10 cellular contexts compared by ENCODE assay signal in genomic region chr16:70526403-70526802, GRCh38. TPM values are rescaled to one million over a fixed set of nuclear protein-coding genes. Genes with fewer than 3 reads are reported as not detected.
A peak's percentile ranks its signal among the peaks of the same experiment; 100 is the strongest.
DNase-seq lines count a peak whose midpoint lies in the region; ATAC-seq and TF ChIP-seq lines count a peak whose summit lies in the region.
"Had no signal": no experiment of that assay in that cellular context is flagged by ENCODE, and none has a peak within 500 bp of the region (broad histone marks: within the 10 kb centered on the region; RNA-seq: fewer than 3 reads in every experiment).

No MANE protein-coding gene starts in this region.

- no peak overlapping the region for H2AK5ac ChIP-seq in mesendoderm (ENCODE audit: low read length)

- peaks cover 61% of the 10 kb centered on the region for H3K4me1 Mint-ChIP-seq in CD4-positive, alpha-beta T cell (ENCODE audit: low read depth)

- H3K56ac ChIP-seq in mesendoderm (ENCODE audit: low read length), result no peak overlapping the region

- H3K36me3 ChIP-seq in HEK293 (ENCODE audit: control insufficient read depth in 2 of 2, insufficient read depth in 1 of 2, low read length in 2 of 2) (peaks cover 26 to 59% of the 10 kb centered on the region in 2 experiments), mesendoderm (ENCODE audit: control insufficient read depth, insufficient read depth, low read length) (peaks cover 8% of the 10 kb centered on the region), aorta (ENCODE audit: control insufficient read depth in 1 of 2, insufficient read depth in 2 of 2, low read length in 1 of 2) (peaks cover 0 to 5% of the 10 kb centered on the region in 2 donors), gastroesophageal sphincter (peaks cover 0 to 52% of the 10 kb centered on the region in 2 donors)

- H3K18ac ChIP-seq in mesendoderm (ENCODE audit: low read length), result no peak overlapping the region

- peak overlapping the region; percentile 97 for H3K27ac Mint-ChIP-seq in CD4-positive, alpha-beta T cell
- peak overlapping the region; percentile 19 to 71 for H3K27ac Mint-ChIP-seq in activated naive CD4-positive, alpha-beta T cell treated with anti-CD3 and anti-CD28 coated beads, Interleukin-2, amount 50 U/mL, for 72 hours

- intact Hi-C loops in CD4-positive, alpha-beta T cell (cut with DNase I, micrococcal nuclease), result loop anchor here (10.0 kb wide), 4 partner anchors 182 to 1992 kb away; partner anchors contain the start of genes COG8 (in 1 of the 2), DDX19A (in 1 of the 2), NIP7 (in 1 of the 2) and PDF (in 1 of the 2)
- intact Hi-C loops in aorta (cut with DNase I), result loop anchor here (5.0 to 10.0 kb wide), 2 partner anchors 41 to 248 kb away; no protein-coding TSS in a partner anchor

- H3K36me3 Mint-ChIP-seq in CD4-positive, alpha-beta T cell (ENCODE audit: low read depth), result peaks cover 82% of the 10 kb centered on the region
- peaks cover 53 to 77% of the 10 kb centered on the region in 2 donors for H3K36me3 Mint-ChIP-seq in activated naive CD4-positive, alpha-beta T cell treated with anti-CD3 and anti-CD28 coated beads, Interleukin-2, amount 50 U/mL, for 72 hours

- TF ChIP-seq POLR2A in gastroesophageal sphincter (IDR thresholded peaks at IDR 0.05), result no peak

- peaks cover 61% of the 10 kb centered on the region for H3K79me2 ChIP-seq in mesendoderm (ENCODE audit: control insufficient read depth, insufficient read depth, low read length)

- H4K8ac ChIP-seq in mesendoderm (ENCODE audit: low read depth, low read length), result no peak overlapping the region

- no peak overlapping the region for H4K5ac ChIP-seq in mesendoderm (ENCODE audit: low read length)

- H3K27ac ChIP-seq in CD4-positive, alpha-beta T cell (ENCODE audit: low read depth, low read length), result no peak overlapping the region
- H3K27ac ChIP-seq in HEK293 (ENCODE audit: extremely low read depth, low read depth, low read length) (no peak overlapping the region), mesendoderm (ENCODE audit: low read depth, low read length) (no peak overlapping the region), aorta (ENCODE audit: low read depth in 1 of 2, low read length in 2 of 2) (no peak overlapping the region), gastroesophageal sphincter (no peak overlapping the region)

- no peak for DNase-seq in CD4-positive, alpha-beta T cell
- DNase-seq in activated naive CD4-positive, alpha-beta T cell treated with anti-CD3 and anti-CD28 coated beads, Interleukin-2, amount 50 U/mL, for 72 hours (ENCODE audit: low spot score in 2 of 2), result no peak
- DNase-seq in mesendoderm, result no peak
- no peak for DNase-seq in aorta
- no peak for DNase-seq in germinal center (ENCODE audit: low spot score)
- DNase-seq: head of caudate nucleus, nucleus accumbens had no signal

- no peaks in the 10 kb centered on the region for H3K9me3 Mint-ChIP-seq in CD4-positive, alpha-beta T cell
- H3K9me3 Mint-ChIP-seq in activated naive CD4-positive, alpha-beta T cell treated with anti-CD3 and anti-CD28 coated beads, Interleukin-2, amount 50 U/mL, for 72 hours, result no peaks in the 10 kb centered on the region

- TF ChIP-seq EP300 in gastroesophageal sphincter (IDR thresholded peaks at IDR 0.05), result no peak

- no peak for ATAC-seq in CD4-positive, alpha-beta T cell (ENCODE audit: poor library complexity)
- ATAC-seq in activated naive CD4-positive, alpha-beta T cell treated with anti-CD3 and anti-CD28 coated beads, Interleukin-2, amount 50 U/mL, for 72 hours, result no peak
- no peak for ATAC-seq in aorta (ENCODE audit: low FRiP score)
- no peak for ATAC-seq in gastroesophageal sphincter
- ATAC-seq in HG02678 (IDR thresholded peaks at IDR 0.05; ENCODE audit: unreplicated experiment), result no peak

- POLR2A ChIA-PET in CD4-positive, alpha-beta T cell (lab: Charles Lee), result no interaction called here
- POLR2A ChIA-PET in HEK293 (lab: Yijun Ruan, JAX), result interaction anchor here (1.3 to 5.9 kb wide), 2 partner anchors 146 to 274 kb away, joined by 4 to 42 read pairs; no protein-coding TSS in a partner anchor

- no peak overlapping the region for H3K4ac ChIP-seq in mesendoderm (ENCODE audit: low read depth, low read length)

- H2BK120ac ChIP-seq in mesendoderm (ENCODE audit: low read depth, low read length), result no peak overlapping the region

- peak overlapping the region; percentile 45 for H3K4me2 ChIP-seq in mesendoderm (ENCODE audit: low read length)

- peak overlapping the region; percentile 55 for H3K9ac ChIP-seq in mesendoderm (ENCODE audit: low read length)

- no peaks in the 10 kb centered on the region for H3K27me3 Mint-ChIP-seq in CD4-positive, alpha-beta T cell

- peaks cover 10% of the 10 kb centered on the region for H3K79me1 ChIP-seq in mesendoderm (ENCODE audit: low read length)

- no peak overlapping the region for H2BK15ac ChIP-seq in mesendoderm (replicated peaks; ENCODE audit: low read depth)

- no peak for TF ChIP-seq CTCF in CD4-positive, alpha-beta T cell (IDR thresholded peaks at IDR 0.05)
- no peak for TF ChIP-seq CTCF in HEK293 (tag by site-specific recombination; IDR thresholded peaks at IDR 0.05)
- no peak for TF ChIP-seq CTCF in gastroesophageal sphincter (IDR thresholded peaks at IDR 0.05)

- H3K23ac ChIP-seq in mesendoderm (ENCODE audit: low read length), result no peak overlapping the region

- no peak overlapping the region for H2BK5ac ChIP-seq in mesendoderm (ENCODE audit: low read length)

- H3K27me3 ChIP-seq in CD4-positive, alpha-beta T cell (ENCODE audit: control insufficient read depth, insufficient read depth, low read length), result no peaks in the 10 kb centered on the region
- H3K27me3 ChIP-seq in mesendoderm (ENCODE audit: insufficient read depth, low read length, poor library complexity), result no peaks in the 10 kb centered on the region
- no peaks in the 10 kb centered on the region for H3K27me3 ChIP-seq in aorta (ENCODE audit: control insufficient read depth in 1 of 2, insufficient read depth in 2 of 2, low read length in 1 of 2)
- H3K27me3 ChIP-seq in gastroesophageal sphincter, result no peaks in the 10 kb centered on the region

- no CpG with 5 or more reads among the region's 6 CpGs for WGBS in mesendoderm (ENCODE audit: extremely low coverage, insufficient coverage, low lambda C conversion rate)
- 68 to 73% methylated on average over 6 of the region's 6 CpGs for WGBS in aorta, 2 donors
- 78 to 81% methylated on average over 6 of the region's 6 CpGs for WGBS in gastroesophageal sphincter (ENCODE audit: low coverage in 1 of 2), 2 donors

- CTCF ChIA-PET in CD4-positive, alpha-beta T cell (lab: Charles Lee), result no interaction called here
- CTCF ChIA-PET in HEK293 (lab: Yijun Ruan, JAX), result interaction anchor here (0.6 kb wide), 1 partner anchor 32 kb away, joined by 3 read pairs; no protein-coding TSS in a partner anchor

- peak overlapping the region; percentile 1 for H3K4me3 ChIP-seq in HEK293 (ENCODE audit: low read depth, low read length)
- H3K4me3 ChIP-seq in mesendoderm (ENCODE audit: low read length), result no peak overlapping the region
- no peak overlapping the region for H3K4me3 ChIP-seq in aorta (ENCODE audit: low read length in 2 of 2)
- no peak overlapping the region for H3K4me3 ChIP-seq in gastroesophageal sphincter

- H3K4me1 ChIP-seq in HEK293 (ENCODE audit: control insufficient read depth, insufficient read depth, low read length) (peaks cover 12% of the 10 kb centered on the region), mesendoderm (ENCODE audit: control insufficient read depth, low read depth, low read length) (peaks cover 4% of the 10 kb centered on the region), aorta (ENCODE audit: control insufficient read depth in 1 of 2, insufficient read depth in 2 of 2, low read length in 2 of 2) (peaks cover 0 to 5% of the 10 kb centered on the region in 2 donors), gastroesophageal sphincter (peaks cover 0 to 78% (median 25%) of the 10 kb centered on the region in 3 donors)

- H3K4me3 Mint-ChIP-seq in CD4-positive, alpha-beta T cell, result peak overlapping the region; percentile 47

- no peaks in the 10 kb centered on the region for H3K9me3 ChIP-seq in CD4-positive, alpha-beta T cell (ENCODE audit: control insufficient read depth, low read length)
- no peaks in the 10 kb centered on the region for H3K9me3 ChIP-seq in HEK293 (ENCODE audit: control insufficient read depth, insufficient read depth, low read depth, low read length)
- no peaks in the 10 kb centered on the region for H3K9me3 ChIP-seq in aorta (ENCODE audit: control insufficient read depth, low read length)
- H3K9me3 ChIP-seq in gastroesophageal sphincter, result no peaks in the 10 kb centered on the region

TF ChIP-seq in HEK293, 187 proteins besides CTCF, POLR2A, EP300 and RAD21 (continues in another document):
- TF ChIP-seq ZNF664 (tag by site-specific recombination; IDR thresholded peaks at IDR 0.05) (no peak), SETDB1 (IDR thresholded peaks at IDR 0.05; ENCODE audit: insufficient read length, low read length) (no peak), ZNF600 (tag by site-specific recombination; IDR thresholded peaks at IDR 0.05) (0 out of 2 replicates have a peak, but pooled peaks have one; percentile 16), ZEB2 (tag by site-specific recombination; IDR thresholded peaks at IDR 0.05) (no peak), ZNF645 (tag by site-specific recombination; IDR thresholded peaks at IDR 0.05) (no peak), ZNF202 (tag by site-specific recombination; IDR thresholded peaks at IDR 0.05; ENCODE audit: borderline replicate concordance) (no peak)

RNA-seq across cellular contexts. Expression of gene SF3B3, which starts 2.8 kb away (rescaled TPM):
- 100 to 1,000 TPM; 130 to 140 TPM for total RNA-seq in CD4-positive, alpha-beta T cell
- total RNA-seq in activated naive CD4-positive, alpha-beta T cell treated with anti-CD3 and anti-CD28 coated beads, Interleukin-2, amount 50 U/mL, for 72 hours, result 100 to 1,000 TPM; 308 to 543 TPM
- 204 TPM for polyA plus RNA-seq in mesendoderm (2013, experiment 1 of 2)
- polyA plus RNA-seq in mesendoderm (2013, experiment 2 of 2), result 185 TPM
- total RNA-seq in aorta (100 to 1,000 TPM; 137 to 175 TPM), gastroesophageal sphincter (100 to 1,000 TPM in 1 of 4 donors, 10 to 100 TPM in 3; 73.3 to 115 (median 92.8) TPM)
- polyA plus RNA-seq in aorta, result 10 to 100 TPM; 15.3 to 55.2 TPM

RNA-seq across cellular contexts. Expression of gene COG4, which starts 3.0 kb away (rescaled TPM):
- 10 to 100 TPM; 15.9 to 19.3 TPM for total RNA-seq in CD4-positive, alpha-beta T cell
- 10 to 100 TPM; 37.5 to 41.2 TPM for total RNA-seq in activated naive CD4-positive, alpha-beta T cell treated with anti-CD3 and anti-CD28 coated beads, Interleukin-2, amount 50 U/mL, for 72 hours
- polyA plus RNA-seq in mesendoderm (2013, experiment 1 of 2), result 23.8 TPM
- 24.5 TPM for polyA plus RNA-seq in mesendoderm (2013, experiment 2 of 2)
- 10 to 100 TPM; 35.7 to 44.6 TPM for total RNA-seq in aorta
- polyA plus RNA-seq in aorta, result 10 to 100 TPM; 18.2 to 96.2 TPM
- total RNA-seq in gastroesophageal sphincter, result 10 to 100 TPM; 32.3 to 37.4 (median 35.0) TPM
